Comparison of ENCODE assay signal across 7 cellular contexts in the genomic region with DNA sequence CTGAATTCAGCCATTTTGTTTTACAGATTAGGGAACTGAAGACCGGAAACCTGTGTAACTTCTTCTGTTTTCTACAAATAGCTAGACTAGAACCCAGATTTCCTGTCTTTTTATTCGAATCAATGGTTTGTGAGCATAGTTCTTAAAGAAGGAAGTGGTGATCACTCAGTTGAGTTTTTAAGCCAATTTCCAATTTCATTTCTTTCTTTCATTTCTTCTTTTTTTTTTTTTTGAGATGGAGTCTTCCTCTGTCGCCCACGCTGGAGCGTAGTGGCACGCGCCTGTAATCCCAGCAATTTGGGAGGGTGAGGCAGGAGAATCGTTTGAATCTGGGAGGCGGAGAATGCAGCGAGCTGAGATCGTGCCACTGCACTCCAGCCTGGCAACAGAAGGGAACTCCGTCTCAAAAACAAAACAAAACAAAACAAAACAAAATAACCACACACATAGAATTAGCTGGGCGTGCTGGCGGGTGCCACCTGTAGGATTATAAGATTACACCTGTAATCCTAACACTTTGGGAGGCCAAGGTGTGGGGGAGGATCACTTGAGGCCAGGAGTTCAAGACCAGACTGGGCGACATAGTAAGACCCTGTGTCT. TPM values are rescaled to one million over a fixed set of nuclear protein-coding genes. Genes with fewer than 3 reads are reported as not detected.
DNase-seq lines count a peak whose midpoint lies in the region; ATAC-seq and FAIRE-seq lines count a peak whose summit lies in the region.

No MANE protein-coding gene starts in this region.

- H3K27me3 Mint-ChIP-seq in activated T-cell treated with anti-CD3 and anti-CD28 coated beads, Interleukin-2, amount 50 U/mL, for 72 hours (ENCODE audit: low read depth) = no peaks in the 10 kb centered on the region

- peak overlapping the region; percentile 94 to 98 for H3K4me3 Mint-ChIP-seq in activated T-cell treated with anti-CD3 and anti-CD28 coated beads, Interleukin-2, amount 50 U/mL, for 72 hours

- H3K36me3 Mint-ChIP-seq in activated T-cell treated with anti-CD3 and anti-CD28 coated beads, Interleukin-2, amount 50 U/mL, for 72 hours (ENCODE audit: insufficient read depth in 2 of 2) = peaks cover 2 to 3% of the 10 kb centered on the region in 2 donors

- peak overlapping the region; percentile 99 for H3K27ac Mint-ChIP-seq in activated T-cell treated with anti-CD3 and anti-CD28 coated beads, Interleukin-2, amount 50 U/mL, for 72 hours

- FAIRE-seq in RCC 7860 (lab: Jason Lieb, UNC) = no peak

- ATAC-seq in GM19438 (IDR thresholded peaks at IDR 0.05; ENCODE audit: low read depth, unreplicated experiment) (peak; percentile 31), HG02981 (IDR thresholded peaks at IDR 0.05; ENCODE audit: unreplicated experiment) (no peak), GM21367 (IDR thresholded peaks at IDR 0.05; ENCODE audit: unreplicated experiment) (no peak)
- ATAC-seq in activated T-cell treated with anti-CD3 and anti-CD28 coated beads, Interleukin-2, amount 50 U/mL, for 72 hours (replicated peaks in 1 of 2) = no peak

- peaks cover 0 to 2% of the 10 kb centered on the region in 2 donors for H3K9me3 Mint-ChIP-seq in activated T-cell treated with anti-CD3 and anti-CD28 coated beads, Interleukin-2, amount 50 U/mL, for 72 hours

- DNase-seq in KG1 (lab: John Stamatoyannopoulos, UW) (peak; percentile 82), RCC 7860 (ENCODE audit: low spot score) (no peak)
- DNase-seq in activated T-cell treated with anti-CD3 and anti-CD28 coated beads, Interleukin-2, amount 50 U/mL, for 72 hours = peak; percentile 40 to 42
- DNase-seq in stimulated activated CD8-positive, alpha-beta memory T cell treated with anti-CD3 and anti-CD28 coated beads, Interleukin-4, amount 100 ng/mL, for 48 hours = peak; percentile 58

- peaks cover 10% of the 10 kb centered on the region for H3K4me1 Mint-ChIP-seq in activated T-cell treated with anti-CD3 and anti-CD28 coated beads, Interleukin-2, amount 50 U/mL, for 72 hours (ENCODE audit: low read depth)

RNA-seq across cellular contexts. Expression of gene MDM4, which starts 3.0 kb away (rescaled TPM):
- total RNA-seq in activated T-cell treated with anti-CD3 and anti-CD28 coated beads, Interleukin-2, amount 50 U/mL, for 72 hours = 100 to 1,000 TPM; 147 to 153 TPM

RNA-seq across cellular contexts. Expression of gene PIK3C2B, which starts 18.6 kb away (rescaled TPM):
- 10 to 100 TPM; 43.1 to 54.5 TPM for total RNA-seq in activated T-cell treated with anti-CD3 and anti-CD28 coated beads, Interleukin-2, amount 50 U/mL, for 72 hours
